ENCODE assay signal across 8 cellular contexts in genomic region chr4:184536881-184537248, GRCh38.
DNase-seq lines count a peak whose midpoint lies in the region; ATAC-seq, FAIRE-seq and TF ChIP-seq lines count a peak whose summit lies in the region.

No MANE protein-coding gene starts in this region.

- H3K9me3 ChIP-seq in neuron (ENCODE audit: low read length) = no peaks in the 10 kb centered on the region

- H3K36me3 ChIP-seq in neuron (ENCODE audit: insufficient read depth, low read length) = no peaks in the 10 kb centered on the region

- ATAC-seq in HG03097 (IDR thresholded peaks at IDR 0.05; ENCODE audit: low FRiP score, unreplicated experiment) = no peak
- no peak for ATAC-seq in GM18858 (IDR thresholded peaks at IDR 0.05; ENCODE audit: unreplicated experiment)

- H3K27ac ChIP-seq in epithelial cell of prostate = peak overlapping the region; percentile 84

- H3K27me3 ChIP-seq in neuron (ENCODE audit: insufficient read depth, low read length) = no peaks in the 10 kb centered on the region

- no peak for TF ChIP-seq POLR2A in GM12891 (IDR thresholded peaks at IDR 0.05; ENCODE audit: low read depth, low read length)

- FAIRE-seq in GM12891 (lab: Jason Lieb, UNC) = no peak

- H3K4me1 ChIP-seq in neuron (ENCODE audit: insufficient read depth, low read length) = peaks cover 22% of the 10 kb centered on the region

- DNase-seq in GM12891 (ENCODE audit: insufficient read length, low spot score) (no peak), OCI-M1 (lab: John Stamatoyannopoulos, UW) (peak; percentile 79), epithelial cell of prostate (ENCODE audit: low read depth, low spot score) (no peak), NCI-H82 treated with DMSO at 0.1 percent for 48 hours (lab: John Stamatoyannopoulos, UW; ENCODE audit: unreplicated experiment) (no peak)
- DNase-seq in activated CD4-positive, alpha-beta T cell treated with anti-CD3 and anti-CD28 coated beads for 1 hour = no peak

- H2AFZ ChIP-seq in neuron (ENCODE audit: low read depth, low read length) = peak overlapping the region; percentile 97

- H3K4me3 ChIP-seq in neuron (ENCODE audit: low read length) = peak overlapping the region; percentile 83

TF ChIP-seq in GM12891, 5 proteins besides CTCF, POLR2A, EP300 and RAD21:
- TF ChIP-seq POLR2AphosphoS5 (IDR thresholded peaks at IDR 0.05; ENCODE audit: low read depth, low read length) (peak; percentile 14; the same call in 1 of the 2 replicates), SPI1 (IDR thresholded peaks at IDR 0.05; ENCODE audit: low read depth, low read length) (no peak)
